18 cellular contexts compared by ENCODE assay signal in genomic region chr3:109863701-109864100, GRCh38.
"Had no signal": no experiment of that assay in that cellular context is flagged by ENCODE, and none has a peak within 500 bp of the region (broad histone marks: within the 10 kb centered on the region; RNA-seq: fewer than 3 reads in every experiment).

No MANE protein-coding gene starts in this region.

- H3K4me3 ChIP-seq: hepatocyte, psoas muscle, skin epidermis, testis, tibial nerve, upper lobe of right lung, vagina had no signal

- ATAC-seq: naive thymus-derived CD8-positive, alpha-beta T cell; psoas muscle; sciatic nerve; stimulated activated naive B cell treated with anti-CD40 and anti-IgM and Interleukin-4, amounts not matched to agents 10 μg/mL and 1 μg/mL and 100 μg/mL, for 72 hours; stimulated activated naive CD8-positive, alpha-beta T cell treated with anti-CD3 and anti-CD28 coated beads, Interleukin-15, amount 100 ng/mL, for 72 hours; upper lobe of right lung had no signal

- H3K36me3 Mint-ChIP-seq: stimulated activated naive B cell treated with anti-CD40 and anti-IgM and Interleukin-4, amounts not matched to agents 10 μg/mL and 1 μg/mL and 100 μg/mL, for 72 hours had no signal

- H3K27me3 ChIP-seq: hepatocyte, neutrophil, testis, tibial nerve, upper lobe of right lung, vagina had no signal

- DNase-seq: cortex of kidney; erythroblast; foreskin melanocyte; head of caudate nucleus; naive thymus-derived CD8-positive, alpha-beta T cell; psoas muscle; stimulated activated CD4-positive, alpha-beta T cell treated with anti-CD3 and anti-CD28 coated beads, Interleukin-2, amount 100 ng/mL, for 24 hours; stimulated activated CD4-positive, alpha-beta T cell treated with anti-CD3 and anti-CD28 coated beads, Interleukin-4, amount 100 ng/mL, for 4 hours; stimulated activated naive B cell treated with anti-CD40 and anti-IgM and Interleukin-4, amounts not matched to agents 10 μg/mL and 1 μg/mL and 100 μg/mL, for 72 hours; stimulated activated naive CD8-positive, alpha-beta T cell treated with anti-CD3 and anti-CD28 coated beads, Interleukin-15, amount 100 ng/mL, for 72 hours; testis; upper lobe of right lung had no signal

- H3K4me3 Mint-ChIP-seq: naive thymus-derived CD8-positive, alpha-beta T cell; stimulated activated naive B cell treated with anti-CD40 and anti-IgM and Interleukin-4, amounts not matched to agents 10 μg/mL and 1 μg/mL and 100 μg/mL, for 72 hours; stimulated activated naive CD8-positive, alpha-beta T cell treated with anti-CD3 and anti-CD28 coated beads, Interleukin-15, amount 100 ng/mL, for 72 hours had no signal

- H3K27me3 Mint-ChIP-seq: naive thymus-derived CD8-positive, alpha-beta T cell; stimulated activated naive B cell treated with anti-CD40 and anti-IgM and Interleukin-4, amounts not matched to agents 10 μg/mL and 1 μg/mL and 100 μg/mL, for 72 hours; stimulated activated naive CD8-positive, alpha-beta T cell treated with anti-CD3 and anti-CD28 coated beads, Interleukin-15, amount 100 ng/mL, for 72 hours had no signal

- H3K36me3 ChIP-seq: neutrophil, tibial nerve, upper lobe of right lung, vagina had no signal

- H3K27ac Mint-ChIP-seq: naive thymus-derived CD8-positive, alpha-beta T cell; stimulated activated naive B cell treated with anti-CD40 and anti-IgM and Interleukin-4, amounts not matched to agents 10 μg/mL and 1 μg/mL and 100 μg/mL, for 72 hours; stimulated activated naive CD8-positive, alpha-beta T cell treated with anti-CD3 and anti-CD28 coated beads, Interleukin-15, amount 100 ng/mL, for 72 hours had no signal

- H3K4me1 Mint-ChIP-seq: stimulated activated naive B cell treated with anti-CD40 and anti-IgM and Interleukin-4, amounts not matched to agents 10 μg/mL and 1 μg/mL and 100 μg/mL, for 72 hours; stimulated activated naive CD8-positive, alpha-beta T cell treated with anti-CD3 and anti-CD28 coated beads, Interleukin-15, amount 100 ng/mL, for 72 hours had no signal
